In genomic region chr3:129116482-129116946, GRCh38 we compare ENCODE assay signal across 1 cellular context.
TF ChIP-seq lines count a peak whose summit lies in the region.

No MANE protein-coding gene starts in this region.

TF ChIP-seq in liver, 16 proteins besides CTCF, POLR2A, EP300 and RAD21 (continued from another document):
- TF ChIP-seq, protein P1, sequence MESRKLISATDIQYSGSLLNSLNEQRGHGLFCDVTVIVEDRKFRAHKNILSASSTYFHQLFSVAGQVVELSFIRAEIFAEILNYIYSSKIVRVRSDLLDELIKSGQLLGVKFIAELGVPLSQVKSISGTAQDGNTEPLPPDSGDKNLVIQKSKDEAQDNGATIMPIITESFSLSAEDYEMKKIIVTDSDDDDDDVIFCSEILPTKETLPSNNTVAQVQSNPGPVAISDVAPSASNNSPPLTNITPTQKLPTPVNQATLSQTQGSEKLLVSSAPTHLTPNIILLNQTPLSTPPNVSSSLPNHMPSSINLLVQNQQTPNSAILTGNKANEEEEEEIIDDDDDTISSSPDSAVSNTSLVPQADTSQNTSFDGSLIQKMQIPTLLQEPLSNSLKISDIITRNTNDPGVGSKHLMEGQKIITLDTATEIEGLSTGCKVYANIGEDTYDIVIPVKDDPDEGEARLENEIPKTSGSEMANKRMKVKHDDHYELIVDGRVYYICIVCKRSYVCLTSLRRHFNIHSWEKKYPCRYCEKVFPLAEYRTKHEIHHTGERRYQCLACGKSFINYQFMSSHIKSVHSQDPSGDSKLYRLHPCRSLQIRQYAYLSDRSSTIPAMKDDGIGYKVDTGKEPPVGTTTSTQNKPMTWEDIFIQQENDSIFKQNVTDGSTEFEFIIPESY (IDR thresholded peaks at IDR 0.05): peak; percentile 72
- TF ChIP-seq HNF4A (conservative IDR thresholded peaks at IDR 0.05) (peak; percentile 98 to 99), YY1 (IDR thresholded peaks at IDR 0.05) (peak; percentile 67), FOXA2 (IDR thresholded peaks at IDR 0.05) (peak; percentile 17), SP1 (IDR thresholded peaks at IDR 0.05) (peak; percentile 79), MAX (IDR thresholded peaks at IDR 0.05) (peak; percentile 96)
